ENCODE assay signal across 11 cellular contexts in the genomic region with DNA sequence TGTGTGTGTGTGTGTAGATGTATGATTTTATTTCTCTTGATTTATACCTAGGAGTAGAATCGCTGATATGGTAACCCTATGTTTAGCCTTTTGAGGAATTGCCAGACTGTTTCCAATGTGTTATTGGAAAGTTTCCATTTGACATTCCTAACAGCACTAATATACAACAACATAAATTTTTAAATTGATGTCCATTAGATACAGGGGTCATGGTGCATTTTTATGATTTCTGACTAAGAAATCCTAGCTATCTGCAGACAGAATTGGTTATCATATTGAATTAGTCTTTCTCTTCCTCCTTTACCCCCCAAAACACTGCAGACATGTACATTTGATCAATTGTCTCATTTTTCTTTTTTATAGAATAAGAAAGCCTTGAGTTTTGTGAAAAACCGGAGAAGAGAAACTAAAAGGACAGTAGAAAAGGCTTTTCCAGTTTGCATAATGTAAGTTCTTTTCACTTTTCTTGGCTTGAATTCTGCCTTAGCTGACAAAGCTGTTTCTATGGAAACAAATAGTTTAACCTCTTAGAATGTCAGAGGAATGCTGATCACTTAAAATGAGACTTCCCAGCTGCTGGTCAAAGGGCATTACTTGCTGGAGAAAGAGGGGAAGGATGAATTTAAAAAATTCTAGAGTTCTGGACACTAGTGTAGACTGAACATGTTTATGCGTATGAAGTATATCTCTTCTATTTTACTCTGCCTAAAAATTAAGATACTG. TPM values are rescaled to one million over a fixed set of nuclear protein-coding genes. Genes with fewer than 3 reads are reported as not detected.
A peak's percentile ranks its signal among the peaks of the same experiment; 100 is the strongest.
DNase-seq lines count a peak whose midpoint lies in the region; ATAC-seq, FAIRE-seq and TF ChIP-seq lines count a peak whose summit lies in the region.
"Had no signal": no experiment of that assay in that cellular context is flagged by ENCODE, and none has a peak within 500 bp of the region (broad histone marks: within the 10 kb centered on the region; RNA-seq: fewer than 3 reads in every experiment).

No MANE protein-coding gene starts in this region.

- no peak for DNase-seq in HepG2 (ENCODE audit: low spot score)
- peak; percentile 86 for DNase-seq in fibroblast of pulmonary artery (ENCODE audit: low read depth)
- peak; percentile 59 for DNase-seq in myocyte (ENCODE audit: low read depth)
- no peak for DNase-seq in inferior parietal cortex (ENCODE audit: extremely low spot score)
- no peak for DNase-seq in G401 (ENCODE audit: low spot score)
- DNase-seq: activated T-cell treated with anti-CD3 and anti-CD28 coated beads, Interleukin-2, amount 50 U/mL, for 48 hours had no signal

- peak overlapping the region; percentile 25 to 28 for H3K27ac ChIP-seq in liver (ENCODE audit: low read depth in 1 of 2, low read length in 2 of 2)
- H3K27ac ChIP-seq in HepG2 (ENCODE audit: extremely low read length, insufficient read depth, low read length): no peak overlapping the region
- H3K27ac ChIP-seq: BLaER1, HL-60 had no signal

- H3K9me3 ChIP-seq in liver (ENCODE audit: control insufficient read depth in 4 of 4, low read length in 3 of 4): no peaks in the 10 kb centered on the region
- H3K9me3 ChIP-seq in HepG2 (ENCODE audit: low read length): no peaks in the 10 kb centered on the region

- CTCF ChIA-PET in HepG2 (lab: Yijun Ruan, JAX; ENCODE audit: low intra/inter-chr PET ratio, low total read pairs): no interaction called here

- in situ Hi-C loops in HepG2 (cut with HindIII; ENCODE audit: extremely low pct_ligation_motif_present, low pct_unique_long_range_greater_than_20kb) (no loop called here), G401 (cut with HindIII; ENCODE audit: low sequenced_read_pairs) (no loop called here)

- no peak for FAIRE-seq in HepG2 (lab: Jason Lieb, UNC)

- H3K27me3 ChIP-seq in liver (ENCODE audit: control insufficient read depth in 4 of 4, insufficient read depth in 4 of 4, low read length in 3 of 4) (no peaks in the 10 kb centered on the region), HepG2 (ENCODE audit: control insufficient read depth in 1 of 2, insufficient read depth in 2 of 2, low read length in 2 of 2) (no peaks in the 10 kb centered on the region)
- H3K27me3 ChIP-seq: BLaER1 had no signal

- TF ChIP-seq CTCF in liver (IDR thresholded peaks at IDR 0.05; ENCODE audit: low read depth, low read length, missing input control) (no peak), HepG2 (CRISPR knock-in tag; IDR thresholded peaks at IDR 0.05) (no peak), fibroblast of pulmonary artery (IDR thresholded peaks at IDR 0.05; ENCODE audit: low read length, missing control alignments) (no peak)

- H3K36me3 ChIP-seq in liver (ENCODE audit: control insufficient read depth in 4 of 4, insufficient read depth in 3 of 4, low read depth in 1 of 4, low read length in 3 of 4) (peaks cover 0 to 2% (median 0%) of the 10 kb centered on the region in 4 donors), HepG2 (replicated peaks in 1 of 2; ENCODE audit: control insufficient read depth in 1 of 2, insufficient read depth in 2 of 2, low read length in 2 of 2) (peaks cover 1 to 5% of the 10 kb centered on the region in 2 experiments; a peak in 1 of 5 replicates)

- H3K79me2 ChIP-seq in HepG2 (ENCODE audit: insufficient read depth, low read length): peaks cover 39% of the 10 kb centered on the region

- WGBS in liver: 71% methylated on average over 3 of the region's 3 CpGs
- 96% methylated on average over 3 of the region's 3 CpGs for WGBS in HepG2 (ENCODE audit: low lambda C conversion rate)

- intact Hi-C loops in HepG2 (cut with micrococcal nuclease; ENCODE audit: unreplicated experiment): no loop called here

- no peak overlapping the region for H3K4me2 ChIP-seq in HepG2 (ENCODE audit: low read depth, low read length)

- peak overlapping the region in 1 of 2 donors; percentile 43 for H3K9ac ChIP-seq in liver (ENCODE audit: low read depth in 1 of 2, low read length in 2 of 2)
- no peak overlapping the region for H3K9ac ChIP-seq in HepG2 (ENCODE audit: insufficient read depth, low read depth, low read length)
- H3K9ac ChIP-seq: BLaER1 had no signal

- H3K4me3 ChIP-seq in liver (ENCODE audit: low read depth in 1 of 3, low read length in 3 of 3): no peak overlapping the region
- H3K4me3 ChIP-seq in HepG2 (replicated peaks in 1 of 3; ENCODE audit: insufficient read depth in 1 of 3, low read depth in 2 of 3, low read length in 3 of 3): no peak overlapping the region
- H3K4me3 ChIP-seq in fibroblast of pulmonary artery (replicated peaks; ENCODE audit: low read depth, low read length): peak overlapping the region; percentile 41
- H3K4me3 ChIP-seq: BLaER1 had no signal

- POLR2A ChIA-PET in HepG2 (lab: Yijun Ruan, JAX): no interaction called here

- no peak for TF ChIP-seq RAD21 in liver (IDR thresholded peaks at IDR 0.05)
- TF ChIP-seq RAD21 in HepG2 (CRISPR knock-in tag; IDR thresholded peaks at IDR 0.05): no peak

- no peak for ATAC-seq in HepG2
- no peak for ATAC-seq in GM21825 (IDR thresholded peaks at IDR 0.05; ENCODE audit: unreplicated experiment)
- no peak for ATAC-seq in HG02642 (IDR thresholded peaks at IDR 0.05; ENCODE audit: poor library complexity, unreplicated experiment)

- peaks cover 5 to 12% (median 6%) of the 10 kb centered on the region in 4 donors for H3K4me1 ChIP-seq in liver (ENCODE audit: control insufficient read depth in 4 of 4, insufficient read depth in 4 of 4, low read length in 3 of 4)
- H3K4me1 ChIP-seq in HepG2 (ENCODE audit: insufficient read depth, low read length): peaks cover 13% of the 10 kb centered on the region

- H4K20me1 ChIP-seq in HepG2 (ENCODE audit: insufficient read depth, low read length): no peaks in the 10 kb centered on the region

- no peak for TF ChIP-seq POLR2A in HepG2 (IDR thresholded peaks at IDR 0.05; ENCODE audit: insufficient read depth in 1 of 2, low read depth in 2 of 2, low read length in 2 of 2)

- no peak for TF ChIP-seq EP300 in HepG2 (IDR thresholded peaks at IDR 0.05; ENCODE audit: low read depth in 2 of 2, low read length in 2 of 2)
- TF ChIP-seq EP300 in HepG2 (CRISPR knock-in tag; IDR thresholded peaks at IDR 0.05; ENCODE audit: borderline replicate concordance): no peak

- no peak overlapping the region for H2AFZ ChIP-seq in HepG2 (ENCODE audit: low read length)

- BruUV-seq in HepG2 (replicated peaks; lab: Mats Ljungman, UMichigan): no TSS peak

TF ChIP-seq in liver, 16 proteins besides CTCF, POLR2A, EP300 and RAD21 (continues in another document):
- TF ChIP-seq NR2F2 (IDR thresholded peaks at IDR 0.05): peak; percentile 77
- TF ChIP-seq SP1 (IDR thresholded peaks at IDR 0.05): no peak

TF ChIP-seq in HepG2, 621 proteins besides CTCF, POLR2A, EP300 and RAD21 (continues in another document):
- TF ChIP-seq, protein P1, sequence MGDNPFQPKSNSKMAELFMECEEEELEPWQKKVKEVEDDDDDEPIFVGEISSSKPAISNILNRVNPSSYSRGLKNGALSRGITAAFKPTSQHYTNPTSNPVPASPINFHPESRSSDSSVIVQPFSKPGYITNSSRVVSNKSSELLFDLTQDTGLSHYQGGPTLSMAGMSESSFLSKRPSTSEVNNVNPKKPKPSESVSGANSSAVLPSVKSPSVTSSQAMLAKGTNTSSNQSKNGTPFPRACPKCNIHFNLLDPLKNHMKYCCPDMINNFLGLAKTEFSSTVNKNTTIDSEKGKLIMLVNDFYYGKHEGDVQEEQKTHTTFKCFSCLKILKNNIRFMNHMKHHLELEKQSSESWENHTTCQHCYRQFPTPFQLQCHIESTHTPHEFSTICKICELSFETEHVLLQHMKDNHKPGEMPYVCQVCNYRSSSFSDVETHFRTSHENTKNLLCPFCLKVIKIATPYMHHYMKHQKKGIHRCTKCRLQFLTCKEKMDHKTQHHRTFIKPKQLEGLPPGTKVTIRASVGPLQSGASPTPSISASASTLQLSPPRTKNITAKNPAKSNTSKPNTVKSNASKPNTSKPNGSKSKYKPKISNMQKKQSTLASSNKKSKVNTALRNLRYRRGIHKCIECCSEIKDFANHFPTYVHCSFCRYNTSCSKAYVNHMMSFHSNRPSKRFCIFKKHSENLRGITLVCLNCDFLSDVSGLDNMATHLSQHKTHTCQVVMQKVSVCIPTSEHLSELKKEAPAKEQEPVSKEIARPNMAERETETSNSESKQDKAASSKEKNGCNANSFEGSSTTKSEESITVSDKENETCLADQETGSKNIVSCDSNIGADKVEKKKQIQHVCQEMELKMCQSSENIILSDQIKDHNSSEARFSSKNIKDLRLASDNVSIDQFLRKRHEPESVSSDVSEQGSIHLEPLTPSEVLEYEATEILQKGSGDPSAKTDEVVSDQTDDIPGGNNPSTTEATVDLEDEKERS (CRISPR knock-in tag; IDR thresholded peaks at IDR 0.05): no peak

RNA-seq across cellular contexts. Expression of a gene that starts 28.3 kb away (rescaled TPM):
- total RNA-seq in liver: 10 to 100 TPM; 12.7 to 17.6 TPM
- polyA plus RNA-seq in liver: 1 to 10 TPM; 5.5 to 7.5 TPM
- 20.0 and 30.6 TPM in 2 replicates for total RNA-seq in HepG2 (2016; rRNA removed; fragmentation: Illumina TruSeq; extraction: Trizol)
- 8.6 and 10.3 TPM in 2 replicates for total RNA-seq in HepG2 (2016; cell fraction: cytosol; rRNA removed; fragmentation: Illumina TruSeq; extraction: Trizol; ENCODE audit: low read depth)
- 18.9 and 31.3 TPM in 2 replicates for total RNA-seq in HepG2 (2016; cell fraction: insoluble cytoplasmic fraction; rRNA removed; fragmentation: Illumina TruSeq; extraction: Trizol)
- total RNA-seq in HepG2 (2016; cell fraction: membrane; rRNA removed; fragmentation: Illumina TruSeq; extraction: Trizol): 11.8 and 14.3 TPM in 2 replicates
- 25.6 and 26.2 TPM in 2 replicates for total RNA-seq in HepG2 (2016; cell fraction: nucleus; rRNA removed; fragmentation: Illumina TruSeq; extraction: Trizol)
- 8.0 and 8.8 TPM in 2 replicates for polyA plus RNA-seq in HepG2 (2011; rRNA removed)
- 3.9 and 6.4 TPM in 2 replicates for polyA plus RNA-seq in HepG2 (2011; cell fraction: cytosol; rRNA removed)
- 3.4 and 5.1 TPM in 2 replicates for polyA plus RNA-seq in HepG2 (2011; cell fraction: nucleus; rRNA removed)
- polyA plus RNA-seq in HepG2 (2012): 11.2 and 13.5 TPM in 2 replicates
- 0.75 and 0.94 TPM in 2 replicates for polyA plus RNA-seq in HepG2 (2016; cell fraction: cytosol; fragmentation: Illumina TruSeq; extraction: Trizol; ENCODE audit: low read depth)
- 21.5 and 22.2 TPM in 2 replicates for polyA plus RNA-seq in HepG2 (2016; cell fraction: insoluble cytoplasmic fraction; fragmentation: Illumina TruSeq; extraction: Trizol; ENCODE audit: low read depth)
- 4.3 and 4.5 TPM in 2 replicates for polyA plus RNA-seq in HepG2 (2016; cell fraction: membrane; fragmentation: Illumina TruSeq; extraction: Trizol; ENCODE audit: low read depth)
- polyA plus RNA-seq in HepG2 (2016; cell fraction: nucleus; fragmentation: Illumina TruSeq; extraction: Trizol; ENCODE audit: insufficient read depth, low read depth): 13.0 and 14.8 TPM in 2 replicates
- polyA minus RNA-seq in HepG2 (2011; rRNA and poly(A)+ RNA removed; ENCODE audit: low replicate concordance): 7.2 and 12.2 TPM in 2 replicates
- 11.5 and 11.8 TPM in 2 replicates for polyA minus RNA-seq in HepG2 (2011; cell fraction: cytosol; rRNA and poly(A)+ RNA removed)
- polyA minus RNA-seq in HepG2 (2011; cell fraction: nucleus; rRNA and poly(A)+ RNA removed): 27.3 and 29.0 TPM in 2 replicates
- 24.8 and 25.8 TPM in 2 replicates for total RNA-seq in myocyte
- polyA plus RNA-seq in myocyte (2012): 14.0 TPM
- total RNA-seq in G401 (2014; rRNA removed; shearing (Covaris generic)): 10.2 and 35.5 TPM in 2 replicates

Comparison
In these comparisons a context has a peak if more than half of its experiments do, and no peak if none do; other contexts are left out.
1. DNase-seq: peak in fibroblast of pulmonary artery (single experiment) and myocyte (single experiment); none in HepG2 (single experiment), inferior parietal cortex (single experiment) and G401 (single experiment).